In genomic region chr6:111716325-111716724, GRCh38 we compare ENCODE assay signal across 24 cellular contexts.
DNase-seq lines count a peak whose midpoint lies in the region; ATAC-seq and TF ChIP-seq lines count a peak whose summit lies in the region.
"Had no signal": no experiment of that assay in that cellular context is flagged by ENCODE, and none has a peak within 500 bp of the region (broad histone marks: within the 10 kb centered on the region; RNA-seq: fewer than 3 reads in every experiment).

No MANE protein-coding gene starts in this region.

- WGBS in body of pancreas, 2 donors: 56 to 70% methylated on average over 3 of the region's 3 CpGs
- WGBS in lower leg skin, 2 donors: 72 to 90% methylated on average over 3 of the region's 3 CpGs

- CTCF ChIA-PET in CD8-positive, alpha-beta T cell (lab: Charles Lee): interaction anchor here (1.0 to 11.7 kb wide), 4 partner anchors 54 to 325 kb away, joined by 3 to 115 read pairs (median 3); no protein-coding TSS in a partner anchor
- CTCF ChIA-PET in activated CD8-positive, alpha-beta T cell treated with anti-CD3 and anti-CD28 coated beads, Interleukin-2, amount 10 ng/mL, durations not matched to agents 7 days and 5 days (lab: Charles Lee): interaction anchor here (1.0 to 1.3 kb wide), 2 partner anchors 21 to 89 kb away, joined by 3 read pairs; no protein-coding TSS in a partner anchor
- CTCF ChIA-PET in naive thymus-derived CD4-positive, alpha-beta T cell (lab: Charles Lee): interaction anchor here (0.6 kb wide), 1 partner anchor 663 kb away, joined by 6 read pairs; no protein-coding TSS in a partner anchor

- H3K27me3 Mint-ChIP-seq in activated CD4-positive, alpha-beta T cell treated with anti-CD3 and anti-CD28 coated beads, Interleukin-2, amount 10 ng/mL, durations not matched to agents 24 days and 14 days: no peaks in the 10 kb centered on the region
- no peaks in the 10 kb centered on the region for H3K27me3 Mint-ChIP-seq in CD8-positive, alpha-beta T cell (ENCODE audit: low read depth)
- no peaks in the 10 kb centered on the region for H3K27me3 Mint-ChIP-seq in activated CD8-positive, alpha-beta T cell treated with anti-CD3 and anti-CD28 coated beads, Interleukin-2, amount 10 ng/mL, durations not matched to agents 7 days and 5 days (ENCODE audit: low read depth)
- no peaks in the 10 kb centered on the region for H3K27me3 Mint-ChIP-seq in naive thymus-derived CD4-positive, alpha-beta T cell

- TF ChIP-seq CTCF in CD8-positive, alpha-beta T cell (IDR thresholded peaks at IDR 0.05): no peak
- TF ChIP-seq CTCF in body of pancreas (IDR thresholded peaks at IDR 0.05) (no peak), lower leg skin (IDR thresholded peaks at IDR 0.05) (no peak)

- H3K27ac Mint-ChIP-seq in activated CD4-positive, alpha-beta T cell treated with anti-CD3 and anti-CD28 coated beads, Interleukin-2, amount 10 ng/mL, durations not matched to agents 24 days and 14 days: peak overlapping the region; percentile 82
- peak overlapping the region; percentile 75 for H3K27ac Mint-ChIP-seq in CD8-positive, alpha-beta T cell
- H3K27ac Mint-ChIP-seq in activated CD8-positive, alpha-beta T cell treated with anti-CD3 and anti-CD28 coated beads, Interleukin-2, amount 10 ng/mL, durations not matched to agents 7 days and 5 days: peak overlapping the region; percentile 41
- peak overlapping the region; percentile 57 to 95 (median 84) for H3K27ac Mint-ChIP-seq in naive thymus-derived CD4-positive, alpha-beta T cell

- DNase-seq in activated CD4-positive, alpha-beta T cell treated with anti-CD3 and anti-CD28 coated beads, Interleukin-2, amount 10 ng/mL, durations not matched to agents 24 days and 14 days: no peak
- no peak for DNase-seq in activated CD4-positive, alpha-beta T cell treated with anti-CD3 and anti-CD28 coated beads for 1 hour
- DNase-seq in CD8-positive, alpha-beta T cell: no peak
- DNase-seq in activated CD8-positive, alpha-beta T cell treated with anti-CD3 and anti-CD28 coated beads, Interleukin-2, amount 10 ng/mL, durations not matched to agents 7 days and 5 days: no peak
- no peak for DNase-seq in naive thymus-derived CD4-positive, alpha-beta T cell
- DNase-seq in body of pancreas (no peak), occipital lobe (lab: John Stamatoyannopoulos, UW) (no peak), lower leg skin (ENCODE audit: low spot score in 2 of 2) (no peak)
- DNase-seq: activated CD4-positive, alpha-beta T cell treated with anti-CD3 and anti-CD28 coated beads for 4 hours; BE2C; erythroblast; foreskin fibroblast; heart left ventricle; MM.1S; NCI-H1436 treated with DMSO at 0.1 percent for 48 hours; NCI-H2107; NCI-H524; NK-92 treated with Interleukin-12 subunit alpha and Interleukin-12 subunit beta, amount 100 ng/mL, for 24 hours; nucleus accumbens; SHP77; substantia nigra; SW 1271; upper lobe of right lung had no signal

- ATAC-seq in CD8-positive, alpha-beta T cell: no peak
- ATAC-seq in activated CD8-positive, alpha-beta T cell treated with anti-CD3 and anti-CD28 coated beads, Interleukin-2, amount 10 ng/mL, durations not matched to agents 7 days and 5 days: no peak
- no peak for ATAC-seq in naive thymus-derived CD4-positive, alpha-beta T cell
- ATAC-seq in body of pancreas: no peak
- ATAC-seq: heart left ventricle, K562, upper lobe of right lung had no signal

- no peaks in the 10 kb centered on the region for H3K9me3 Mint-ChIP-seq in activated CD4-positive, alpha-beta T cell treated with anti-CD3 and anti-CD28 coated beads, Interleukin-2, amount 10 ng/mL, durations not matched to agents 24 days and 14 days
- peaks cover 2% of the 10 kb centered on the region for H3K9me3 Mint-ChIP-seq in CD8-positive, alpha-beta T cell
- H3K9me3 Mint-ChIP-seq in activated CD8-positive, alpha-beta T cell treated with anti-CD3 and anti-CD28 coated beads, Interleukin-2, amount 10 ng/mL, durations not matched to agents 7 days and 5 days (ENCODE audit: insufficient read depth): no peaks in the 10 kb centered on the region
- H3K9me3 Mint-ChIP-seq in naive thymus-derived CD4-positive, alpha-beta T cell: peaks cover 0 to 3% (median 0%) of the 10 kb centered on the region in 11 donors

- peaks cover 61% of the 10 kb centered on the region for H3K4me1 Mint-ChIP-seq in activated CD4-positive, alpha-beta T cell treated with anti-CD3 and anti-CD28 coated beads, Interleukin-2, amount 10 ng/mL, durations not matched to agents 24 days and 14 days
- peaks cover 80% of the 10 kb centered on the region for H3K4me1 Mint-ChIP-seq in CD8-positive, alpha-beta T cell (ENCODE audit: low read depth)
- peaks cover 35% of the 10 kb centered on the region for H3K4me1 Mint-ChIP-seq in activated CD8-positive, alpha-beta T cell treated with anti-CD3 and anti-CD28 coated beads, Interleukin-2, amount 10 ng/mL, durations not matched to agents 7 days and 5 days (ENCODE audit: low read depth)
- peaks cover 35 to 88% (median 76%) of the 10 kb centered on the region in 7 donors for H3K4me1 Mint-ChIP-seq in naive thymus-derived CD4-positive, alpha-beta T cell

- no peaks in the 10 kb centered on the region for H3K9me3 ChIP-seq in CD8-positive, alpha-beta T cell (ENCODE audit: low read length)
- no peaks in the 10 kb centered on the region for H3K9me3 ChIP-seq in naive thymus-derived CD4-positive, alpha-beta T cell (ENCODE audit: control insufficient read depth in 2 of 3, low read length in 3 of 3)
- H3K9me3 ChIP-seq in body of pancreas: no peaks in the 10 kb centered on the region
- H3K9me3 ChIP-seq: BE2C, heart left ventricle, upper lobe of right lung had no signal

- H3K36me3 ChIP-seq in CD8-positive, alpha-beta T cell (ENCODE audit: insufficient read depth, low read length): peaks cover 42% of the 10 kb centered on the region
- peaks cover 18 to 42% (median 32%) of the 10 kb centered on the region in 3 experiments for H3K36me3 ChIP-seq in naive thymus-derived CD4-positive, alpha-beta T cell (ENCODE audit: control insufficient read depth in 2 of 3, insufficient read depth in 3 of 3, low read length in 3 of 3)
- H3K36me3 ChIP-seq in body of pancreas (replicated peaks in 1 of 2; ENCODE audit: insufficient read depth in 1 of 2, low read depth in 2 of 2): no peaks in the 10 kb centered on the region

- peaks cover 90% of the 10 kb centered on the region for H3K36me3 Mint-ChIP-seq in activated CD4-positive, alpha-beta T cell treated with anti-CD3 and anti-CD28 coated beads, Interleukin-2, amount 10 ng/mL, durations not matched to agents 24 days and 14 days (ENCODE audit: low read depth)
- peaks cover 88% of the 10 kb centered on the region for H3K36me3 Mint-ChIP-seq in CD8-positive, alpha-beta T cell
- H3K36me3 Mint-ChIP-seq in activated CD8-positive, alpha-beta T cell treated with anti-CD3 and anti-CD28 coated beads, Interleukin-2, amount 10 ng/mL, durations not matched to agents 7 days and 5 days (ENCODE audit: low read depth): peaks cover 68% of the 10 kb centered on the region
- peaks cover 14 to 79% (median 45%) of the 10 kb centered on the region in 5 donors for H3K36me3 Mint-ChIP-seq in naive thymus-derived CD4-positive, alpha-beta T cell

- H3K4me3 ChIP-seq in CD8-positive, alpha-beta T cell (ENCODE audit: low read depth, low read length): no peak overlapping the region
- no peak overlapping the region for H3K4me3 ChIP-seq in naive thymus-derived CD4-positive, alpha-beta T cell (ENCODE audit: low read length)
- no peak overlapping the region for H3K4me3 ChIP-seq in body of pancreas
- H3K4me3 ChIP-seq in lower leg skin (ENCODE audit: low read depth, poor library complexity, severe bottlenecking): no peak overlapping the region
- H3K4me3 ChIP-seq: heart left ventricle, K562, upper lobe of right lung had no signal

- intact Hi-C loops in activated CD4-positive, alpha-beta T cell treated with anti-CD3 and anti-CD28 coated beads, Interleukin-2, amount 10 ng/mL, durations not matched to agents 24 days and 14 days (cut with micrococcal nuclease): no loop called here
- intact Hi-C loops in CD8-positive, alpha-beta T cell (cut with DNase I, micrococcal nuclease): no loop called here
- intact Hi-C loops in naive thymus-derived CD4-positive, alpha-beta T cell (cut with micrococcal nuclease): no loop called here
- intact Hi-C loops in body of pancreas (cut with DNase I) (loop anchor here (10.0 kb wide), 1 partner anchor 158 kb away; the partner anchor contains the start of gene FYN), lower leg skin (cut with DNase I; ENCODE audit: low total_unique reads) (no loop called here)

- no peak overlapping the region for H3K27ac ChIP-seq in CD8-positive, alpha-beta T cell (ENCODE audit: low read depth, low read length)
- H3K27ac ChIP-seq in naive thymus-derived CD4-positive, alpha-beta T cell (ENCODE audit: low read depth, low read length): no peak overlapping the region
- H3K27ac ChIP-seq in body of pancreas: no peak overlapping the region
- H3K27ac ChIP-seq: heart left ventricle, upper lobe of right lung had no signal

- TF ChIP-seq POLR2A in body of pancreas (IDR thresholded peaks at IDR 0.05) (no peak), lower leg skin (IDR thresholded peaks at IDR 0.05) (no peak)

- POLR2A ChIA-PET in CD8-positive, alpha-beta T cell (lab: Charles Lee): no interaction called here
- POLR2A ChIA-PET in activated CD8-positive, alpha-beta T cell treated with anti-CD3 and anti-CD28 coated beads, Interleukin-2, amount 10 ng/mL, durations not matched to agents 7 days and 5 days (lab: Charles Lee): no interaction called here
- POLR2A ChIA-PET in naive thymus-derived CD4-positive, alpha-beta T cell (lab: Charles Lee): no interaction called here

- no peak overlapping the region for H3K4me3 Mint-ChIP-seq in activated CD4-positive, alpha-beta T cell treated with anti-CD3 and anti-CD28 coated beads, Interleukin-2, amount 10 ng/mL, durations not matched to agents 24 days and 14 days
- no peak overlapping the region for H3K4me3 Mint-ChIP-seq in CD8-positive, alpha-beta T cell
- H3K4me3 Mint-ChIP-seq in activated CD8-positive, alpha-beta T cell treated with anti-CD3 and anti-CD28 coated beads, Interleukin-2, amount 10 ng/mL, durations not matched to agents 7 days and 5 days: no peak overlapping the region
- H3K4me3 Mint-ChIP-seq in naive thymus-derived CD4-positive, alpha-beta T cell: peak overlapping the region in 4 of 10 donors; percentile 14 to 56 (median 42)

- H3K4me1 ChIP-seq in CD8-positive, alpha-beta T cell (ENCODE audit: insufficient read depth, low read length): peaks cover 23% of the 10 kb centered on the region
- H3K4me1 ChIP-seq in naive thymus-derived CD4-positive, alpha-beta T cell (ENCODE audit: control insufficient read depth in 2 of 2, insufficient read depth in 2 of 2, low read length in 2 of 2): peaks cover 36 to 42% of the 10 kb centered on the region in 2 donors
- H3K4me1 ChIP-seq in body of pancreas: no peaks in the 10 kb centered on the region

- no peaks in the 10 kb centered on the region for H3K27me3 ChIP-seq in CD8-positive, alpha-beta T cell (ENCODE audit: insufficient read depth, low read length)
- H3K27me3 ChIP-seq in naive thymus-derived CD4-positive, alpha-beta T cell (ENCODE audit: control insufficient read depth in 2 of 2, insufficient read depth in 2 of 2, low read length in 2 of 2): no peaks in the 10 kb centered on the region
- H3K27me3 ChIP-seq in body of pancreas: no peaks in the 10 kb centered on the region
- H3K27me3 ChIP-seq: BE2C, heart left ventricle, upper lobe of right lung had no signal
